In the genomic region with DNA sequence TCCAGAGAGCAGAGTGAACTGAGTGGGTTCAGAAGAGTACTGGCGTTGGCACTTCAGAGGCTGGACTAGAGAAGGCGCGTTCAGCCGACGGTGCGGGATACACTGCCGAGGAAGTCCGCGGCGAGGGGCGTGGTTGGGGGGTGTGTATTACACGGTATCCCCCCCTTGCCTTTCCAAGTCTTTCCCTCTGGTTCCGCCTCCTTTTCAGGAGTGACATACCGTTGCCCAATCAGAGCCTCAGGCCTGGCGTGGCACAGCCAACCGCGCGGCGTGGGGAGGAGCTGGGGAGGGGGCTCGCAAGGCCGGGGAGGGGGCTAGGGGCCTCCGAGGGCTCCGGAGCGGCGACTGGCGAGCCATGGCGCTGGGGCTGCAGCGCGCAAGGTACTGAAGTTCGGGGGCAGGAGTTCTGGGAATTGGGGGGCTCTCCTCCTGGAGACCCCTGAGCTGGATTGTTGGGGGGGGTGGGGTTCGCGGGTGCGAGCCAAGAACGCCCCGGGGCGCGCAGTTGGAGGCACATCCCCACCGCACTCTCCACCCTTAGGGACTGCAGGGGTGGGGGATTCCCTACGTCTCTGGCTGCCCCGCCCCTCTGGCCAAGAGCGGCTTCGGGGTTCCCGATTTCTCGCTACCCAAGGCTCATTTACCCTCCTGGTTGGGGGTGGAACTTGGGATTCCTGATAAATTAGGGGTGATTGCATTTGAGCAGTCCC, we compare ENCODE assay signal across 8 cellular contexts. TPM values are rescaled to one million over a fixed set of nuclear protein-coding genes. Genes with fewer than 3 reads are reported as not detected.
DNase-seq lines count a peak whose midpoint lies in the region; TF ChIP-seq lines count a peak whose summit lies in the region.

A gene (plus strand): TSS at position 321 of the 710 bp plus-strand sequence. CDS start 35 bp downstream, at position 356.

- intact Hi-C loops in activated CD4-positive, alpha-beta memory T cell treated with anti-CD3 and anti-CD28 coated beads for 36 hours (cut with micrococcal nuclease) = no loop called here

- peaks cover 15% of the 10 kb centered on the region for H3K4me1 ChIP-seq in neuron (ENCODE audit: insufficient read depth, low read length)

- H3K27ac Mint-ChIP-seq in glutamatergic neuron (ENCODE audit: unreplicated experiment) = no peak within 1 kb of the TSS
- no peak within 1 kb of the TSS for H3K27ac Mint-ChIP-seq in activated CD4-positive, alpha-beta memory T cell treated with anti-CD3 and anti-CD28 coated beads for 36 hours

- no peaks in the 10 kb centered on the region for H3K9me3 Mint-ChIP-seq in glutamatergic neuron (ENCODE audit: unreplicated experiment)
- H3K9me3 Mint-ChIP-seq in activated CD4-positive, alpha-beta memory T cell treated with anti-CD3 and anti-CD28 coated beads for 36 hours = no peaks in the 10 kb centered on the region

- peak within 1 kb of the TSS; percentile 98 for H2AFZ ChIP-seq in neuron (ENCODE audit: low read depth, low read length)

- H3K27me3 ChIP-seq in neuron (ENCODE audit: insufficient read depth, low read length) = no peaks in the 10 kb centered on the region

- H3K4me1 Mint-ChIP-seq in glutamatergic neuron (ENCODE audit: low read depth, unreplicated experiment) = no peaks in the 10 kb centered on the region
- H3K4me1 Mint-ChIP-seq in activated CD4-positive, alpha-beta memory T cell treated with anti-CD3 and anti-CD28 coated beads for 36 hours (ENCODE audit: low read depth) = peaks cover 3% of the 10 kb centered on the region

- peak within 1 kb of the TSS; percentile 70 for H3K4me3 ChIP-seq in neuron (ENCODE audit: low read length)

- CTCF ChIA-PET in activated CD4-positive, alpha-beta memory T cell treated with anti-CD3 and anti-CD28 coated beads for 36 hours (lab: Charles Lee) = interaction anchor here (0.7 kb wide), 1 partner anchor 16 kb away, joined by 3 read pairs; no protein-coding TSS in a partner anchor

- peak within 1 kb of the TSS; percentile 87 for H3K4me3 Mint-ChIP-seq in glutamatergic neuron (ENCODE audit: unreplicated experiment)
- no peak within 1 kb of the TSS for H3K4me3 Mint-ChIP-seq in activated CD4-positive, alpha-beta memory T cell treated with anti-CD3 and anti-CD28 coated beads for 36 hours

- no peaks in the 10 kb centered on the region for H3K36me3 Mint-ChIP-seq in glutamatergic neuron (ENCODE audit: unreplicated experiment)
- peaks cover 2% of the 10 kb centered on the region for H3K36me3 Mint-ChIP-seq in activated CD4-positive, alpha-beta memory T cell treated with anti-CD3 and anti-CD28 coated beads for 36 hours

- peaks cover 3% of the 10 kb centered on the region for H3K27me3 Mint-ChIP-seq in glutamatergic neuron (ENCODE audit: unreplicated experiment)
- H3K27me3 Mint-ChIP-seq in activated CD4-positive, alpha-beta memory T cell treated with anti-CD3 and anti-CD28 coated beads for 36 hours = peaks cover 26% of the 10 kb centered on the region

- no peaks in the 10 kb centered on the region for H3K9me3 ChIP-seq in neuron (ENCODE audit: low read length)

- DNase-seq in AG20443 (ENCODE audit: low spot score) (peak; percentile 18), NCI-H82 (lab: John Stamatoyannopoulos, UW) (peak; percentile 97), glutamatergic neuron (peak; percentile 87), cortex of kidney (lab: John Stamatoyannopoulos, UW) (no peak), SIG-M5 treated with dmso at 0.1 percent for 504 hours (lab: John Stamatoyannopoulos, UW; ENCODE audit: unreplicated experiment) (no peak), NCI-H1694 (lab: John Stamatoyannopoulos, UW) (no peak)
- no peak for DNase-seq in activated CD4-positive, alpha-beta memory T cell treated with anti-CD3 and anti-CD28 coated beads for 36 hours

- TF ChIP-seq CTCF in glutamatergic neuron (IDR thresholded peaks at IDR 0.05; ENCODE audit: partially characterized antibody, unreplicated experiment) = no peak

- POLR2A ChIA-PET in activated CD4-positive, alpha-beta memory T cell treated with anti-CD3 and anti-CD28 coated beads for 36 hours (lab: Charles Lee) = no interaction called here

- H3K36me3 ChIP-seq in neuron (ENCODE audit: insufficient read depth, low read length) = no peaks in the 10 kb centered on the region

RNA-seq across cellular contexts. Expression of the gene that starts here (rescaled TPM):
- total RNA-seq in glutamatergic neuron (ENCODE audit: unreplicated experiment) = 4.4 TPM
- not detected for total RNA-seq in activated CD4-positive, alpha-beta memory T cell treated with anti-CD3 and anti-CD28 coated beads for 36 hours

Comparison
In these comparisons a context has a peak if more than half of its experiments do, and no peak if none do; other contexts are left out.
1. DNase-seq: peak in AG20443 (single experiment), NCI-H82 (single experiment) and glutamatergic neuron (single experiment); none in activated CD4-positive, alpha-beta memory T cell treated with anti-CD3 and anti-CD28 coated beads for 36 hours (single experiment), cortex of kidney (single experiment), SIG-M5 treated with dmso at 0.1 percent for 504 hours (single experiment) and NCI-H1694 (single experiment).